1 cellular context compared by ENCODE assay signal in genomic region chr2:65055427-65056214, GRCh38.
A peak's percentile ranks its signal among the peaks of the same experiment; 100 is the strongest.
TF ChIP-seq lines count a peak whose summit lies in the region.

No MANE protein-coding gene starts in this region.

TF ChIP-seq in HepG2, 621 proteins besides CTCF, POLR2A, EP300 and RAD21 (continued from another document and continues in another):
- TF ChIP-seq, protein P1, sequence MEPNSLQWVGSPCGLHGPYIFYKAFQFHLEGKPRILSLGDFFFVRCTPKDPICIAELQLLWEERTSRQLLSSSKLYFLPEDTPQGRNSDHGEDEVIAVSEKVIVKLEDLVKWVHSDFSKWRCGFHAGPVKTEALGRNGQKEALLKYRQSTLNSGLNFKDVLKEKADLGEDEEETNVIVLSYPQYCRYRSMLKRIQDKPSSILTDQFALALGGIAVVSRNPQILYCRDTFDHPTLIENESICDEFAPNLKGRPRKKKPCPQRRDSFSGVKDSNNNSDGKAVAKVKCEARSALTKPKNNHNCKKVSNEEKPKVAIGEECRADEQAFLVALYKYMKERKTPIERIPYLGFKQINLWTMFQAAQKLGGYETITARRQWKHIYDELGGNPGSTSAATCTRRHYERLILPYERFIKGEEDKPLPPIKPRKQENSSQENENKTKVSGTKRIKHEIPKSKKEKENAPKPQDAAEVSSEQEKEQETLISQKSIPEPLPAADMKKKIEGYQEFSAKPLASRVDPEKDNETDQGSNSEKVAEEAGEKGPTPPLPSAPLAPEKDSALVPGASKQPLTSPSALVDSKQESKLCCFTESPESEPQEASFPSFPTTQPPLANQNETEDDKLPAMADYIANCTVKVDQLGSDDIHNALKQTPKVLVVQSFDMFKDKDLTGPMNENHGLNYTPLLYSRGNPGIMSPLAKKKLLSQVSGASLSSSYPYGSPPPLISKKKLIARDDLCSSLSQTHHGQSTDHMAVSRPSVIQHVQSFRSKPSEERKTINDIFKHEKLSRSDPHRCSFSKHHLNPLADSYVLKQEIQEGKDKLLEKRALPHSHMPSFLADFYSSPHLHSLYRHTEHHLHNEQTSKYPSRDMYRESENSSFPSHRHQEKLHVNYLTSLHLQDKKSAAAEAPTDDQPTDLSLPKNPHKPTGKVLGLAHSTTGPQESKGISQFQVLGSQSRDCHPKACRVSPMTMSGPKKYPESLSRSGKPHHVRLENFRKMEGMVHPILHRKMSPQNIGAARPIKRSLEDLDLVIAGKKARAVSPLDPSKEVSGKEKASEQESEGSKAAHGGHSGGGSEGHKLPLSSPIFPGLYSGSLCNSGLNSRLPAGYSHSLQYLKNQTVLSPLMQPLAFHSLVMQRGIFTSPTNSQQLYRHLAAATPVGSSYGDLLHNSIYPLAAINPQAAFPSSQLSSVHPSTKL (CRISPR knock-in tag; IDR thresholded peaks at IDR 0.05) = peak; percentile 17; the same call in 1 of the 2 replicates
- TF ChIP-seq ETV6 (CRISPR knock-in tag; conservative IDR thresholded peaks at IDR 0.05) (peak; percentile 63), GATAD2A (CRISPR knock-in tag; IDR thresholded peaks at IDR 0.05) (peak; percentile 42; the same call in 1 of the 2 replicates), HOXA3 (CRISPR knock-in tag; IDR thresholded peaks at IDR 0.05) (no peak), ZNF672 (CRISPR knock-in tag; IDR thresholded peaks at IDR 0.05) (no peak), ZSCAN21 (CRISPR knock-in tag; IDR thresholded peaks at IDR 0.05; ENCODE audit: borderline replicate concordance) (peak; percentile 71; the same call in 1 of the 2 replicates), TSC22D2 (CRISPR knock-in tag; IDR thresholded peaks at IDR 0.05; ENCODE audit: borderline replicate concordance) (0 out of 2 replicates have a peak, but pooled peaks have one; percentile 4), TEF (CRISPR knock-in tag; IDR thresholded peaks at IDR 0.05) (no peak), ZNF484 (CRISPR knock-in tag; IDR thresholded peaks at IDR 0.05; ENCODE audit: borderline replicate concordance, low read depth) (no peak), ZNF557 (CRISPR knock-in tag; IDR thresholded peaks at IDR 0.05) (0 out of 2 replicates have a peak, but pooled peaks have one; percentile 51), DDIT3 (CRISPR knock-in tag; IDR thresholded peaks at IDR 0.05) (no peak), ZBED4 (CRISPR knock-in tag; IDR thresholded peaks at IDR 0.05; ENCODE audit: borderline replicate concordance) (0 out of 2 replicates have a peak, but pooled peaks have one; percentile 16), PHF20 (CRISPR knock-in tag; IDR thresholded peaks at IDR 0.05) (peak; percentile 1; the same call in 1 of the 2 replicates), ZNF44 (CRISPR knock-in tag; IDR thresholded peaks at IDR 0.05) (peak; percentile 96), NFRKB (IDR thresholded peaks at IDR 0.05) (no peak), MAF1 (CRISPR knock-in tag; IDR thresholded peaks at IDR 0.05; ENCODE audit: borderline replicate concordance) (no peak), JDP2 (CRISPR knock-in tag; IDR thresholded peaks at IDR 0.05; ENCODE audit: borderline replicate concordance) (no peak; the same call in 1 of the 2 replicates), ZNF275 (CRISPR knock-in tag; IDR thresholded peaks at IDR 0.05; ENCODE audit: borderline replicate concordance) (peak; percentile 37; the same call in 1 of the 2 replicates), ZNF83 (CRISPR knock-in tag; IDR thresholded peaks at IDR 0.05; ENCODE audit: borderline replicate concordance) (no peak), ZNF30 (CRISPR knock-in tag; IDR thresholded peaks at IDR 0.05) (peak; percentile 72; the same call in 1 of the 2 replicates), PRMT3 (CRISPR knock-in tag; IDR thresholded peaks at IDR 0.05; ENCODE audit: borderline replicate concordance, low read depth) (no peak; the same call in 1 of the 2 replicates), ZNF260 (CRISPR knock-in tag; IDR thresholded peaks at IDR 0.05; ENCODE audit: borderline replicate concordance, low read depth) (no peak), ZNF382 (CRISPR knock-in tag; IDR thresholded peaks at IDR 0.05; ENCODE audit: borderline replicate concordance) (no peak), KDM4B (CRISPR knock-in tag; IDR thresholded peaks at IDR 0.05) (no peak; the same call in 1 of the 2 replicates), ZNF644 (CRISPR knock-in tag; IDR thresholded peaks at IDR 0.05; ENCODE audit: low read depth) (no peak), MYC (CRISPR knock-in tag; IDR thresholded peaks at IDR 0.05; ENCODE audit: borderline replicate concordance) (no peak; the same call in 1 of the 2 replicates)
- TF ChIP-seq, protein P2, sequence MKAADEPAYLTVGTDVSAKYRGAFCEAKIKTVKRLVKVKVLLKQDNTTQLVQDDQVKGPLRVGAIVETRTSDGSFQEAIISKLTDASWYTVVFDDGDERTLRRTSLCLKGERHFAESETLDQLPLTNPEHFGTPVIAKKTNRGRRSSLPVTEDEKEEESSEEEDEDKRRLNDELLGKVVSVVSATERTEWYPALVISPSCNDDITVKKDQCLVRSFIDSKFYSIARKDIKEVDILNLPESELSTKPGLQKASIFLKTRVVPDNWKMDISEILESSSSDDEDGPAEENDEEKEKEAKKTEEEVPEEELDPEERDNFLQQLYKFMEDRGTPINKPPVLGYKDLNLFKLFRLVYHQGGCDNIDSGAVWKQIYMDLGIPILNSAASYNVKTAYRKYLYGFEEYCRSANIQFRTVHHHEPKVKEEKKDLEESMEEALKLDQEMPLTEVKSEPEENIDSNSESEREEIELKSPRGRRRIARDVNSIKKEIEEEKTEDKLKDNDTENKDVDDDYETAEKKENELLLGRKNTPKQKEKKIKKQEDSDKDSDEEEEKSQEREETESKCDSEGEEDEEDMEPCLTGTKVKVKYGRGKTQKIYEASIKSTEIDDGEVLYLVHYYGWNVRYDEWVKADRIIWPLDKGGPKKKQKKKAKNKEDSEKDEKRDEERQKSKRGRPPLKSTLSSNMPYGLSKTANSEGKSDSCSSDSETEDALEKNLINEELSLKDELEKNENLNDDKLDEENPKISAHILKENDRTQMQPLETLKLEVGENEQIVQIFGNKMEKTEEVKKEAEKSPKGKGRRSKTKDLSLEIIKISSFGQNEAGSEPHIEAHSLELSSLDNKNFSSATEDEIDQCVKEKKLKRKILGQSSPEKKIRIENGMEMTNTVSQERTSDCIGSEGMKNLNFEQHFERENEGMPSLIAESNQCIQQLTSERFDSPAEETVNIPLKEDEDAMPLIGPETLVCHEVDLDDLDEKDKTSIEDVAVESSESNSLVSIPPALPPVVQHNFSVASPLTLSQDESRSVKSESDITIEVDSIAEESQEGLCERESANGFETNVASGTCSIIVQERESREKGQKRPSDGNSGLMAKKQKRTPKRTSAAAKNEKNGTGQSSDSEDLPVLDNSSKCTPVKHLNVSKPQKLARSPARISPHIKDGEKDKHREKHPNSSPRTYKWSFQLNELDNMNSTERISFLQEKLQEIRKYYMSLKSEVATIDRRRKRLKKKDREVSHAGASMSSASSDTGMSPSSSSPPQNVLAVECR (CRISPR knock-in tag; IDR thresholded peaks at IDR 0.05; ENCODE audit: borderline replicate concordance) = peak; percentile 90
- TF ChIP-seq, protein P3, sequence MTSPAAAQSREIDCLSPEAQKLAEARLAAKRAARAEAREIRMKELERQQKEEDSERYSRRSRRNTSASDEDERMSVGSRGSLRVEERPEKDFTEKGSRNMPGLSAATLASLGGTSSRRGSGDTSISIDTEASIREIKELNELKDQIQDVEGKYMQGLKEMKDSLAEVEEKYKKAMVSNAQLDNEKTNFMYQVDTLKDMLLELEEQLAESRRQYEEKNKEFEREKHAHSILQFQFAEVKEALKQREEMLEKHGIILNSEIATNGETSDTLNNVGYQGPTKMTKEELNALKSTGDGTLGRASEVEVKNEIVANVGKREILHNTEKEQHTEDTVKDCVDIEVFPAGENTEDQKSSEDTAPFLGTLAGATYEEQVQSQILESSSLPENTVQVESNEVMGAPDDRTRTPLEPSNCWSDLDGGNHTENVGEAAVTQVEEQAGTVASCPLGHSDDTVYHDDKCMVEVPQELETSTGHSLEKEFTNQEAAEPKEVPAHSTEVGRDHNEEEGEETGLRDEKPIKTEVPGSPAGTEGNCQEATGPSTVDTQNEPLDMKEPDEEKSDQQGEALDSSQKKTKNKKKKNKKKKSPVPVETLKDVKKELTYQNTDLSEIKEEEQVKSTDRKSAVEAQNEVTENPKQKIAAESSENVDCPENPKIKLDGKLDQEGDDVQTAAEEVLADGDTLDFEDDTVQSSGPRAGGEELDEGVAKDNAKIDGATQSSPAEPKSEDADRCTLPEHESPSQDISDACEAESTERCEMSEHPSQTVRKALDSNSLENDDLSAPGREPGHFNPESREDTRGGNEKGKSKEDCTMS (CRISPR knock-in tag; conservative IDR thresholded peaks at IDR 0.05) = no peak
- TF ChIP-seq, protein P4, sequence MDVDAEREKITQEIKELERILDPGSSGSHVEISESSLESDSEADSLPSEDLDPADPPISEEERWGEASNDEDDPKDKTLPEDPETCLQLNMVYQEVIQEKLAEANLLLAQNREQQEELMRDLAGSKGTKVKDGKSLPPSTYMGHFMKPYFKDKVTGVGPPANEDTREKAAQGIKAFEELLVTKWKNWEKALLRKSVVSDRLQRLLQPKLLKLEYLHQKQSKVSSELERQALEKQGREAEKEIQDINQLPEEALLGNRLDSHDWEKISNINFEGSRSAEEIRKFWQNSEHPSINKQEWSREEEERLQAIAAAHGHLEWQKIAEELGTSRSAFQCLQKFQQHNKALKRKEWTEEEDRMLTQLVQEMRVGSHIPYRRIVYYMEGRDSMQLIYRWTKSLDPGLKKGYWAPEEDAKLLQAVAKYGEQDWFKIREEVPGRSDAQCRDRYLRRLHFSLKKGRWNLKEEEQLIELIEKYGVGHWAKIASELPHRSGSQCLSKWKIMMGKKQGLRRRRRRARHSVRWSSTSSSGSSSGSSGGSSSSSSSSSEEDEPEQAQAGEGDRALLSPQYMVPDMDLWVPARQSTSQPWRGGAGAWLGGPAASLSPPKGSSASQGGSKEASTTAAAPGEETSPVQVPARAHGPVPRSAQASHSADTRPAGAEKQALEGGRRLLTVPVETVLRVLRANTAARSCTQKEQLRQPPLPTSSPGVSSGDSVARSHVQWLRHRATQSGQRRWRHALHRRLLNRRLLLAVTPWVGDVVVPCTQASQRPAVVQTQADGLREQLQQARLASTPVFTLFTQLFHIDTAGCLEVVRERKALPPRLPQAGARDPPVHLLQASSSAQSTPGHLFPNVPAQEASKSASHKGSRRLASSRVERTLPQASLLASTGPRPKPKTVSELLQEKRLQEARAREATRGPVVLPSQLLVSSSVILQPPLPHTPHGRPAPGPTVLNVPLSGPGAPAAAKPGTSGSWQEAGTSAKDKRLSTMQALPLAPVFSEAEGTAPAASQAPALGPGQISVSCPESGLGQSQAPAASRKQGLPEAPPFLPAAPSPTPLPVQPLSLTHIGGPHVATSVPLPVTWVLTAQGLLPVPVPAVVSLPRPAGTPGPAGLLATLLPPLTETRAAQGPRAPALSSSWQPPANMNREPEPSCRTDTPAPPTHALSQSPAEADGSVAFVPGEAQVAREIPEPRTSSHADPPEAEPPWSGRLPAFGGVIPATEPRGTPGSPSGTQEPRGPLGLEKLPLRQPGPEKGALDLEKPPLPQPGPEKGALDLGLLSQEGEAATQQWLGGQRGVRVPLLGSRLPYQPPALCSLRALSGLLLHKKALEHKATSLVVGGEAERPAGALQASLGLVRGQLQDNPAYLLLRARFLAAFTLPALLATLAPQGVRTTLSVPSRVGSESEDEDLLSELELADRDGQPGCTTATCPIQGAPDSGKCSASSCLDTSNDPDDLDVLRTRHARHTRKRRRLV (CRISPR knock-in tag; IDR thresholded peaks at IDR 0.05) = no peak
- TF ChIP-seq, protein P5, sequence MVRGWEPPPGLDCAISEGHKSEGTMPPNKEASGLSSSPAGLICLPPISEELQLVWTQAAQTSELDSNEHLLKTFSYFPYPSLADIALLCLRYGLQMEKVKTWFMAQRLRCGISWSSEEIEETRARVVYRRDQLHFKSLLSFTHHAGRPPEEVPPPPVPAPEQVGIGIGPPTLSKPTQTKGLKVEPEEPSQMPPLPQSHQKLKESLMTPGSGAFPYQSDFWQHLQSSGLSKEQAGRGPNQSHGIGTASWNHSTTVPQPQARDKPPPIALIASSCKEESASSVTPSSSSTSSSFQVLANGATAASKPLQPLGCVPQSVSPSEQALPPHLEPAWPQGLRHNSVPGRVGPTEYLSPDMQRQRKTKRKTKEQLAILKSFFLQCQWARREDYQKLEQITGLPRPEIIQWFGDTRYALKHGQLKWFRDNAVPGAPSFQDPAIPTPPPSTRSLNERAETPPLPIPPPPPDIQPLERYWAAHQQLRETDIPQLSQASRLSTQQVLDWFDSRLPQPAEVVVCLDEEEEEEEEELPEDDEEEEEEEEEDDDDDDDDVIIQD (CRISPR knock-in tag; IDR thresholded peaks at IDR 0.05; ENCODE audit: low read depth) = no peak
